17 cellular contexts compared by ENCODE assay signal in genomic region chr10:101122270-101123084, GRCh38. TPM values are rescaled to one million over a fixed set of nuclear protein-coding genes. Genes with fewer than 3 reads are reported as not detected.
A peak's percentile ranks its signal among the peaks of the same experiment; 100 is the strongest.
DNase-seq lines count a peak whose midpoint lies in the region; ATAC-seq and TF ChIP-seq lines count a peak whose summit lies in the region.
"Had no signal": no experiment of that assay in that cellular context is flagged by ENCODE, and none has a peak within 500 bp of the region (broad histone marks: within the 10 kb centered on the region; RNA-seq: fewer than 3 reads in every experiment).

No MANE protein-coding gene starts in this region.

- H3K4me3 ChIP-seq in CD8-positive, alpha-beta T cell (ENCODE audit: low read depth, low read length) = no peak overlapping the region
- H3K4me3 ChIP-seq in Peyer's patch = peak overlapping the region in 3 of 4 donors; percentile 29 to 50 (median 44)
- H3K4me3 ChIP-seq in neuronal stem cell (ENCODE audit: low read length in 2 of 2) = no peak overlapping the region
- H3K4me3 ChIP-seq: lung had no signal

- H3K4me1 ChIP-seq in CD8-positive, alpha-beta T cell (ENCODE audit: insufficient read depth, low read length) = peaks cover 27% of the 10 kb centered on the region
- H3K4me1 ChIP-seq in Peyer's patch (peaks cover 0 to 30% (median 9%) of the 10 kb centered on the region in 4 donors), neuronal stem cell (ENCODE audit: control insufficient read depth in 2 of 2, insufficient read depth in 1 of 2, low read depth in 1 of 2, low read length in 2 of 2) (peaks cover 5 to 11% of the 10 kb centered on the region in 2 donors)

- no peak for TF ChIP-seq CTCF in CD8-positive, alpha-beta T cell (IDR thresholded peaks at IDR 0.05)
- no peak for TF ChIP-seq CTCF in Peyer's patch (IDR thresholded peaks at IDR 0.05)
- TF ChIP-seq CTCF in endothelial cell (IDR thresholded peaks at IDR 0.05; ENCODE audit: unreplicated experiment) = no peak

- no peak overlapping the region for H2BK12ac ChIP-seq in neuronal stem cell (ENCODE audit: low read length)

- H3K9ac ChIP-seq in neuronal stem cell (ENCODE audit: low read depth, low read length, poor library complexity) = no peak overlapping the region
- H3K9ac ChIP-seq: BLaER1 treated with 17β-estradiol and CSF1 and Interleukin-3, amounts not matched to agents 10 nM and 100 nM; KMS-11 had no signal

- H3K36me3 Mint-ChIP-seq in CD8-positive, alpha-beta T cell = peaks cover 4% of the 10 kb centered on the region
- peaks cover 16% of the 10 kb centered on the region for H3K36me3 Mint-ChIP-seq in endothelial cell (ENCODE audit: low read depth, unreplicated experiment)

- H3K14ac ChIP-seq in neuronal stem cell (ENCODE audit: low read length) = peak overlapping the region; percentile 40

- H3K4me1 Mint-ChIP-seq in CD8-positive, alpha-beta T cell (ENCODE audit: low read depth) = peaks cover 28% of the 10 kb centered on the region
- peaks cover 21% of the 10 kb centered on the region for H3K4me1 Mint-ChIP-seq in endothelial cell (ENCODE audit: unreplicated experiment)

- H3K27me3 Mint-ChIP-seq in CD8-positive, alpha-beta T cell (ENCODE audit: low read depth) = peaks cover 57% of the 10 kb centered on the region
- peaks cover 35% of the 10 kb centered on the region for H3K27me3 Mint-ChIP-seq in endothelial cell (ENCODE audit: unreplicated experiment)

- no peak overlapping the region for H2BK120ac ChIP-seq in neuronal stem cell (ENCODE audit: low read depth, low read length)

- intact Hi-C loops in CD8-positive, alpha-beta T cell (cut with DNase I, micrococcal nuclease) = no loop called here

- no peak overlapping the region for H3K27ac ChIP-seq in CD8-positive, alpha-beta T cell (ENCODE audit: low read depth, low read length)
- H3K27ac ChIP-seq in Peyer's patch = no peak overlapping the region
- H3K27ac ChIP-seq in neuronal stem cell (replicated peaks; ENCODE audit: low read length) = no peak overlapping the region
- H3K27ac ChIP-seq: BLaER1 treated with 17β-estradiol and CSF1 and Interleukin-3, amounts not matched to agents 10 nM and 100 nM; KMS-11; pancreas had no signal

- no peak overlapping the region for H3K4ac ChIP-seq in neuronal stem cell (ENCODE audit: low read length)

- no peak overlapping the region for H2AFZ ChIP-seq in neuronal stem cell (ENCODE audit: low read length)

- no peak for ATAC-seq in CD8-positive, alpha-beta T cell

- no peaks in the 10 kb centered on the region for H3K36me3 ChIP-seq in CD8-positive, alpha-beta T cell (ENCODE audit: insufficient read depth, low read length)
- no peaks in the 10 kb centered on the region for H3K36me3 ChIP-seq in Peyer's patch
- no peaks in the 10 kb centered on the region for H3K36me3 ChIP-seq in neuronal stem cell (replicated peaks in 1 of 2; ENCODE audit: control insufficient read depth in 2 of 2, insufficient read depth in 2 of 2, low read length in 2 of 2)
- H3K36me3 ChIP-seq: BLaER1 treated with 17β-estradiol and CSF1 and Interleukin-3, amounts not matched to agents 10 nM and 100 nM; pancreas had no signal

- peak overlapping the region; percentile 53 for H3K4me3 Mint-ChIP-seq in CD8-positive, alpha-beta T cell
- peak overlapping the region; percentile 13 for H3K4me3 Mint-ChIP-seq in endothelial cell (ENCODE audit: unreplicated experiment)

- no peak overlapping the region for H2BK15ac ChIP-seq in neuronal stem cell (ENCODE audit: low read length)

- H3K27ac Mint-ChIP-seq in CD8-positive, alpha-beta T cell = no peak overlapping the region
- no peak overlapping the region for H3K27ac Mint-ChIP-seq in endothelial cell (ENCODE audit: unreplicated experiment)
- H3K27ac Mint-ChIP-seq: T-helper 2 cell treated with Interferon-gamma antibody and Interleukin-4, amounts not matched to agents 5 μg/mL and 100 μg/mL, for 36 hours had no signal

- H3K23ac ChIP-seq in neuronal stem cell (ENCODE audit: low read depth, low read length, poor library complexity) = peak overlapping the region; percentile 32

- H3K27me3 ChIP-seq in CD8-positive, alpha-beta T cell (ENCODE audit: insufficient read depth, low read length) = peaks cover 41% of the 10 kb centered on the region
- H3K27me3 ChIP-seq in Peyer's patch (peaks cover 0 to 6% of the 10 kb centered on the region in 2 donors), neuronal stem cell (ENCODE audit: control insufficient read depth in 3 of 3, insufficient read depth in 3 of 3, low read depth in 1 of 3, low read length in 3 of 3) (peaks cover 58 to 100% (median 90%) of the 10 kb centered on the region in 3 experiments)

- H4K91ac ChIP-seq in neuronal stem cell (ENCODE audit: low read depth, low read length, poor library complexity) = no peak overlapping the region

- H4K8ac ChIP-seq in neuronal stem cell (ENCODE audit: low read depth, low read length) = no peak overlapping the region

- CTCF ChIA-PET in CD8-positive, alpha-beta T cell (lab: Charles Lee) = interaction anchor here (1.3 to 2.6 kb wide), 3 partner anchors 19 to 449 kb away, joined by 3 to 20 read pairs (median 17); no protein-coding TSS in a partner anchor

- no peak for TF ChIP-seq POLR2A in Peyer's patch (IDR thresholded peaks at IDR 0.05)

- no peak for DNase-seq in CD8-positive, alpha-beta T cell
- peak in 1 of 3 donors; percentile 34 for DNase-seq in Peyer's patch
- DNase-seq in endothelial cell (ENCODE audit: low spot score) = no peak
- no peak for DNase-seq in neuronal stem cell (ENCODE audit: low spot score)
- no peak for DNase-seq in NCI-H2029 treated with DMSO at 0.1 percent for 48 hours (lab: John Stamatoyannopoulos, UW)
- DNase-seq in NK-92 treated with Interleukin-12 subunit alpha and Interleukin-12 subunit beta, amount 100 ng/mL, for 24 hours (lab: John Stamatoyannopoulos, UW) = no peak
- no peak for DNase-seq in T-helper 2 cell
- DNase-seq: activated CD4-positive, alpha-beta T cell treated with anti-CD3 and anti-CD28 coated beads for 48 hours had no signal

- H2AK5ac ChIP-seq in neuronal stem cell (ENCODE audit: low read depth, low read length) = no peak overlapping the region

- no peaks in the 10 kb centered on the region for H3K9me3 Mint-ChIP-seq in CD8-positive, alpha-beta T cell
- H3K9me3 Mint-ChIP-seq in endothelial cell (ENCODE audit: unreplicated experiment) = no peaks in the 10 kb centered on the region
- H3K9me3 Mint-ChIP-seq: T-helper 2 cell treated with Interferon-gamma antibody and Interleukin-4, amounts not matched to agents 5 μg/mL and 100 μg/mL, for 36 hours had no signal

- no peaks in the 10 kb centered on the region for H3K9me3 ChIP-seq in CD8-positive, alpha-beta T cell (ENCODE audit: low read length)
- H3K9me3 ChIP-seq in Peyer's patch = no peaks in the 10 kb centered on the region
- H3K9me3 ChIP-seq in neuronal stem cell (replicated peaks in 1 of 2; ENCODE audit: control insufficient read depth in 2 of 2, insufficient read depth in 1 of 2, low read depth in 1 of 2, low read length in 2 of 2) = peaks cover 0 to 4% of the 10 kb centered on the region in 2 donors
- H3K9me3 ChIP-seq: pancreas had no signal

- no peak overlapping the region for H3K4me2 ChIP-seq in neuronal stem cell (ENCODE audit: insufficient read depth, low read length, poor library complexity, severe bottlenecking)
- H3K4me2 ChIP-seq: KMS-11 had no signal

- no peak overlapping the region for H2BK5ac ChIP-seq in neuronal stem cell (ENCODE audit: low read length)

- POLR2A ChIA-PET in CD8-positive, alpha-beta T cell (lab: Charles Lee) = interaction anchor here (1.6 kb wide), 1 partner anchor 20 kb away, joined by 4 read pairs; no protein-coding TSS in a partner anchor

- no peaks in the 10 kb centered on the region for H3K79me1 ChIP-seq in neuronal stem cell (ENCODE audit: low read depth, low read length)

- no CpG with 5 or more reads among the region's 16 CpGs for WGBS in neuronal stem cell (ENCODE audit: extremely low coverage in 2 of 2, insufficient read length in 2 of 2, insufficient replicate concordance in 1 of 2), 2 donors

- peak overlapping the region; percentile 6 for H3K18ac ChIP-seq in neuronal stem cell (ENCODE audit: low read length)

RNA-seq across cellular contexts. Expression of gene TLX1, which starts 8.6 kb away (rescaled TPM):
- total RNA-seq in CD8-positive, alpha-beta T cell = not detected
- total RNA-seq in Peyer's patch (1 to 10 TPM in 3 of 4 donors, not detected in 1; 1.6 to 4.8 (median 3.2) TPM), endothelial cell (ENCODE audit: unreplicated experiment) (31.0 TPM)
- polyA plus RNA-seq in neuronal stem cell (2013, experiment 1 of 2) = not detected
- not detected for polyA plus RNA-seq in neuronal stem cell (2013, experiment 2 of 2)
- total RNA-seq: astrocyte, dermis microvascular lymphatic vessel endothelial cell, lung, pancreas, RPMI7951, temporal lobe had no signal
- polyA plus RNA-seq: lung had no signal

Comparison
In these comparisons a context has a peak if more than half of its experiments do, and no peak if none do; other contexts are left out.
1. H3K4me3 ChIP-seq: peak in Peyer's patch (3 of 4); none in CD8-positive, alpha-beta T cell (single experiment) and neuronal stem cell (0 of 2).